In the genomic region with DNA sequence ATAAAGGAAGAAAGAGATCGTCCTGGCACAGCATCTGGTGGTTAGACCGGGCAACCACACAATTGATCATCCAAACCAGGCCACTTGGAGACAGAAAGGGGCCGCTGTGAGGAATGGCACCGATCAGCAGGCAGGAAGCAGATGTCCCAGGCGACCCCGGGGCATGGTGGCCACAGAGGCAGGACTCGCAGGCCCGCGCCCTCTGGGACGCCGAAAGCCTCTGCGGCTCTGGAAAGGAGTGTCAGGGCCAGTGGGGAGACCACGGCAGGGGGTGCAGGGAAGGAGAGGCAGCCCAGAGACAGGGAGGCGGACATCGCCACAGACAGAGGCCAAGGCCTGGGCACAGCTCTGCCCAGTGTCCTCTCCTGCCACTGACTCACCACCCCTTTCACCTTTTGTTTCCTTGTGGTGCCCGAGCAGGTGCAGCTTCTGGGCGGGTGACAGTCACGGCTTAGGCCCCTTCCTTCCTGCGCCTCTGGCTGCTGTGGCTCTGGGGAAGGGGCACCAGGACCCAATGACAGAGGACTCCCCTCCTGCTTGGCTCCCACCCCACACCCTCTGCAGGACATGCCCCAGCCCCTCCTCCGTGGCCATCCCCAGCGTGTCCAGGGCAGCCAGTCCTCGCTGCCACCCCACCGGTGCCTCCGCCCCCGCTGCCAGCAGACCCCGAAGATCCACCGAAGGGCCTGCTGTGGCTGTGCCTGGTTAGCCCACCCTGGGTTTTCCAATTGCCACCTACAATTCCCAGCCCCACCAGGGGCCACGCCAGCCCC, we compare ENCODE assay signal across 25 cellular contexts. TPM values are rescaled to one million over a fixed set of nuclear protein-coding genes. Genes with fewer than 3 reads are reported as not detected.
DNase-seq lines count a peak whose midpoint lies in the region; ATAC-seq and TF ChIP-seq lines count a peak whose summit lies in the region.
"Had no signal": no experiment of that assay in that cellular context is flagged by ENCODE, and none has a peak within 500 bp of the region (broad histone marks: within the 10 kb centered on the region; RNA-seq: fewer than 3 reads in every experiment).

No MANE protein-coding gene starts in this region.

- H3K4me1 ChIP-seq in NT2/D1 (ENCODE audit: insufficient read depth, insufficient read length) (peaks cover 25% of the 10 kb centered on the region), suprapubic skin (no peaks in the 10 kb centered on the region)

- no peaks in the 10 kb centered on the region for H3K4me1 Mint-ChIP-seq in activated naive CD8-positive, alpha-beta T cell treated with anti-CD3 and anti-CD28 coated beads, Interleukin-2, amount 10 ng/mL, durations not matched to agents 7 days and 5 days
- no peaks in the 10 kb centered on the region for H3K4me1 Mint-ChIP-seq in activated naive CD8-positive, alpha-beta T cell treated with anti-CD3 and anti-CD28 coated beads for 36 hours

- ATAC-seq in activated naive CD8-positive, alpha-beta T cell treated with anti-CD3 and anti-CD28 coated beads, Interleukin-2, amount 10 ng/mL, durations not matched to agents 7 days and 5 days (ENCODE audit: low read depth) = no peak
- ATAC-seq in HG03521 (IDR thresholded peaks at IDR 0.05; ENCODE audit: unreplicated experiment) = no peak
- ATAC-seq: Right ventricle myocardium inferior had no signal

- H3K27ac Mint-ChIP-seq in activated naive CD8-positive, alpha-beta T cell treated with anti-CD3 and anti-CD28 coated beads, Interleukin-2, amount 10 ng/mL, durations not matched to agents 7 days and 5 days = no peak overlapping the region
- H3K27ac Mint-ChIP-seq in activated naive CD8-positive, alpha-beta T cell treated with anti-CD3 and anti-CD28 coated beads for 36 hours = no peak overlapping the region
- H3K27ac Mint-ChIP-seq: progenitor cell of endocrine pancreas; stimulated activated naive CD8-positive, alpha-beta T cell treated with anti-CD3 and anti-CD28 coated beads, Interleukin-15, Interleukin-2, amounts not matched to agents 100 ng/mL and 50 ng/mL, for 24 hours had no signal

- no peak for TF ChIP-seq POLR2A in suprapubic skin (IDR thresholded peaks at IDR 0.05)

- WGBS in suprapubic skin = 90% methylated on average over 25 of the region's 28 CpGs

- TF ChIP-seq CTCF in suprapubic skin (IDR thresholded peaks at IDR 0.05) = no peak

- H3K27ac ChIP-seq in suprapubic skin = no peak overlapping the region
- H3K27ac ChIP-seq: adrenal gland, brain microvascular endothelial cell, HL-60, thyroid gland had no signal

- POLR2A ChIA-PET in activated naive CD8-positive, alpha-beta T cell treated with anti-CD3 and anti-CD28 coated beads, Interleukin-2, amount 10 ng/mL, durations not matched to agents 7 days and 5 days (lab: Charles Lee) = no interaction called here

- no peaks in the 10 kb centered on the region for H3K36me3 Mint-ChIP-seq in activated naive CD8-positive, alpha-beta T cell treated with anti-CD3 and anti-CD28 coated beads, Interleukin-2, amount 10 ng/mL, durations not matched to agents 7 days and 5 days
- no peaks in the 10 kb centered on the region for H3K36me3 Mint-ChIP-seq in activated naive CD8-positive, alpha-beta T cell treated with anti-CD3 and anti-CD28 coated beads for 36 hours

- H3K9me3 ChIP-seq in NT2/D1 (ENCODE audit: insufficient read depth, low read length) (no peaks in the 10 kb centered on the region), suprapubic skin (no peaks in the 10 kb centered on the region)
- H3K9me3 ChIP-seq: adrenal gland, thyroid gland had no signal

- peak overlapping the region; percentile 10 for H3K9ac ChIP-seq in NT2/D1 (ENCODE audit: insufficient read length, low read depth)

- no peak for TF ChIP-seq EP300 in suprapubic skin (IDR thresholded peaks at IDR 0.05)

- H3K4me3 ChIP-seq in NT2/D1 (ENCODE audit: insufficient read length, low read depth) (no peak overlapping the region), suprapubic skin (no peak overlapping the region)
- H3K4me3 ChIP-seq: adrenal gland, thyroid gland had no signal

- DNase-seq in activated naive CD8-positive, alpha-beta T cell treated with anti-CD3 and anti-CD28 coated beads, Interleukin-2, amount 10 ng/mL, durations not matched to agents 7 days and 5 days = peak; percentile 22
- no peak for DNase-seq in activated naive CD8-positive, alpha-beta T cell treated with anti-CD3 and anti-CD28 coated beads for 36 hours
- no peak for DNase-seq in NT2/D1 (ENCODE audit: low read depth, low spot score)
- DNase-seq in islet precursor cell = peak; percentile 45
- DNase-seq in suprapubic skin (ENCODE audit: low spot score in 2 of 2) = peak; percentile 58 to 71
- DNase-seq in dermis blood vessel endothelial cell = no peak
- no peak for DNase-seq in midbrain (lab: John Stamatoyannopoulos, UW)
- DNase-seq: activated CD4-positive, alpha-beta T cell treated with anti-CD3 and anti-CD28 coated beads for 4 hours; activated CD8-positive, alpha-beta memory T cell treated with anti-CD3 and anti-CD28 coated beads for 24 hours; activated gamma-delta T cell treated with Interleukin-2 at 50 U/mL for 16 hours; brain microvascular endothelial cell; effector CD8-positive, alpha-beta T cell; GDM1; HCEC 1CT; Karpas-422; kidney glomerular epithelial cell; NCI-H446; OCI-M1; thyroid gland had no signal

- H3K9me3 Mint-ChIP-seq in activated naive CD8-positive, alpha-beta T cell treated with anti-CD3 and anti-CD28 coated beads, Interleukin-2, amount 10 ng/mL, durations not matched to agents 7 days and 5 days = no peaks in the 10 kb centered on the region
- no peaks in the 10 kb centered on the region for H3K9me3 Mint-ChIP-seq in activated naive CD8-positive, alpha-beta T cell treated with anti-CD3 and anti-CD28 coated beads for 36 hours
- H3K9me3 Mint-ChIP-seq: stimulated activated naive CD8-positive, alpha-beta T cell treated with anti-CD3 and anti-CD28 coated beads, Interleukin-15, Interleukin-2, amounts not matched to agents 100 ng/mL and 50 ng/mL, for 24 hours had no signal

- H3K36me3 ChIP-seq in NT2/D1 (ENCODE audit: insufficient read depth, insufficient read length, low read length) = no peaks in the 10 kb centered on the region
- H3K36me3 ChIP-seq in suprapubic skin = no peaks in the 10 kb centered on the region
- H3K36me3 ChIP-seq: adrenal gland, brain microvascular endothelial cell, thyroid gland had no signal

- H3K27me3 ChIP-seq in NT2/D1 (ENCODE audit: insufficient read depth, insufficient read length) = no peaks in the 10 kb centered on the region
- no peaks in the 10 kb centered on the region for H3K27me3 ChIP-seq in suprapubic skin
- H3K27me3 ChIP-seq: adrenal gland, brain microvascular endothelial cell, thyroid gland had no signal

- H3K27me3 Mint-ChIP-seq in activated naive CD8-positive, alpha-beta T cell treated with anti-CD3 and anti-CD28 coated beads, Interleukin-2, amount 10 ng/mL, durations not matched to agents 7 days and 5 days = no peaks in the 10 kb centered on the region
- no peaks in the 10 kb centered on the region for H3K27me3 Mint-ChIP-seq in activated naive CD8-positive, alpha-beta T cell treated with anti-CD3 and anti-CD28 coated beads for 36 hours
- H3K27me3 Mint-ChIP-seq: stimulated activated naive CD8-positive, alpha-beta T cell treated with anti-CD3 and anti-CD28 coated beads, Interleukin-15, Interleukin-2, amounts not matched to agents 100 ng/mL and 50 ng/mL, for 24 hours had no signal

- no peak overlapping the region for H3K4me3 Mint-ChIP-seq in activated naive CD8-positive, alpha-beta T cell treated with anti-CD3 and anti-CD28 coated beads, Interleukin-2, amount 10 ng/mL, durations not matched to agents 7 days and 5 days
- H3K4me3 Mint-ChIP-seq in activated naive CD8-positive, alpha-beta T cell treated with anti-CD3 and anti-CD28 coated beads for 36 hours = no peak overlapping the region
- H3K4me3 Mint-ChIP-seq: stimulated activated naive CD8-positive, alpha-beta T cell treated with anti-CD3 and anti-CD28 coated beads, Interleukin-15, Interleukin-2, amounts not matched to agents 100 ng/mL and 50 ng/mL, for 24 hours had no signal

RNA-seq across cellular contexts. Expression of a gene that starts 10.9 kb away (rescaled TPM):
- 10 to 100 TPM; 12.5 TPM for total RNA-seq in activated naive CD8-positive, alpha-beta T cell treated with anti-CD3 and anti-CD28 coated beads, Interleukin-2, amount 10 ng/mL, durations not matched to agents 7 days and 5 days
- 10 to 100 TPM; 15.3 to 16.2 TPM for total RNA-seq in activated naive CD8-positive, alpha-beta T cell treated with anti-CD3 and anti-CD28 coated beads for 36 hours
- total RNA-seq in suprapubic skin (1 to 10 TPM; 1.3 to 5.6 (median 4.7) TPM), dermis blood vessel endothelial cell (6.1 and 8.8 TPM in 2 replicates)

RNA-seq across cellular contexts. Expression of a gene that starts 35.1 kb away (rescaled TPM):
- 1 to 10 TPM; 4.7 to 6.3 TPM for total RNA-seq in activated naive CD8-positive, alpha-beta T cell treated with anti-CD3 and anti-CD28 coated beads, Interleukin-2, amount 10 ng/mL, durations not matched to agents 7 days and 5 days
- 1 to 10 TPM; 3.5 to 3.8 TPM for total RNA-seq in activated naive CD8-positive, alpha-beta T cell treated with anti-CD3 and anti-CD28 coated beads for 36 hours
- total RNA-seq in suprapubic skin (10 to 100 TPM in 1 of 4 donors, 1 to 10 TPM in 3; 6.6 to 13.1 (median 7.1) TPM), dermis blood vessel endothelial cell (6.0 and 10.9 TPM in 2 replicates)

Comparison
In these comparisons a context has a peak if more than half of its experiments do, and no peak if none do; other contexts are left out.
1. DNase-seq: peak in activated naive CD8-positive, alpha-beta T cell treated with anti-CD3 and anti-CD28 coated beads, Interleukin-2, amount 10 ng/mL, durations not matched to agents 7 days and 5 days (single experiment), islet precursor cell (single experiment) and suprapubic skin (2 of 2); none in activated naive CD8-positive, alpha-beta T cell treated with anti-CD3 and anti-CD28 coated beads for 36 hours (single experiment), NT2/D1 (single experiment), dermis blood vessel endothelial cell (single experiment) and midbrain (single experiment).